8 cellular contexts compared by ENCODE assay signal in the genomic region with DNA sequence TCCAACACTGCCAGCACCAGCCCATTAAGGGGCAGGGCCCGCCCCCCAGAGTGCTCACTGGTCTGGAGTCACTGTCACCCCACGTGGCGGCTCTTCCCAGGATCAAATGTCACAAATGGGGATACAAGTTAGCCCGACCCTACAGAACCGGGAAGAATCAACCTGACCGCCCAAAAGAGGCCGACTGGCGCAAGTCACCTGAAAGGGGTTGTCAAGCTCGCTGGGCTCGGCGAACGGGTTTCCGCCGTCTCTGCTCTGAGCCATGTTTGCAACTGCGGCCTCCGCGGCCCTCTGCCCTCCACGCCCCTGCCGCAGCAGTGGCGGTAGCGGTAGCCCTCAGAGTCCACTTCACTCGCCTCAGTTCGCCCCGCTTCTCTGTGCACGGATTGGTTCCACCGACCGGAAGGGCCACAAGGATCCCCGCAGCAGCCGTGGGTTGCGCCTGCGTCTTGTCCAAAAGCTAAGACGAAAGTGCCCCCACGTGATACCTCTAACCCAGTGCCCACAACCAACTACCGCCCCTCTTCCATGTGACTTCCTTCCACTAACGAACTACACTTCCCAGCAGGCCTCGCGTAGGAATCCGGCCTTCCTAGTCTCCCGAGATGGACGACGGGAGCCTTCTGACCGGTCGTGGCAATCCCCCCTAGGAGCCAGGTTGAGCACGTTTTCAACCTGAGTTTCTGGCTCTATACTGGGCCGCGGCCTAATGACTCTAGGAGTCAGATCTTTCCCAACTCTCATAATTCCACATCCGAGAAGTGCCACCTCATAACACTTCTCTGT. TPM values are rescaled to one million over a fixed set of nuclear protein-coding genes. Genes with fewer than 3 reads are reported as not detected.
DNase-seq lines count a peak whose midpoint lies in the region; TF ChIP-seq lines count a peak whose summit lies in the region.

A gene (minus strand): TSS at position 473 of the 786 bp plus-strand sequence. CDS start 209 bp downstream, at position 264.

- 0 out of 2 replicates have a peak, but pooled peaks cover 3% of the 10 kb centered on the region for H3K4me1 ChIP-seq in H9 (ENCODE audit: insufficient read depth, low read length)
- peaks cover 14 to 27% (median 26%) of the 10 kb centered on the region in 4 donors for H3K4me1 ChIP-seq in stomach

- H3K27me3 ChIP-seq in H9 (ENCODE audit: insufficient read depth, low read length) (no peaks in the 10 kb centered on the region), MG63 (no peaks in the 10 kb centered on the region), neural cell (ENCODE audit: insufficient read depth, low read depth, low read length) (no peaks in the 10 kb centered on the region), stomach (no peaks in the 10 kb centered on the region)

- peak within 1 kb of the TSS; percentile 34 to 95 (median 86) for H3K27ac Mint-ChIP-seq in H9

- H4K20me1 ChIP-seq in H9 (ENCODE audit: control insufficient read depth, insufficient read depth, insufficient read length) (no peaks in the 10 kb centered on the region), neural cell (ENCODE audit: insufficient read depth) (no peaks in the 10 kb centered on the region)

- no peak within 1 kb of the TSS for H3K4ac ChIP-seq in H9 (ENCODE audit: low read depth, low read length)

- TF ChIP-seq POLR2A in stomach (IDR thresholded peaks at IDR 0.05): peak in 1 of 4 donors; percentile 39

- H3K9ac ChIP-seq in H9 (ENCODE audit: extremely low read depth, insufficient read length, low read length) (peak within 1 kb of the TSS; percentile 58), neural cell (ENCODE audit: low read length) (peak within 1 kb of the TSS; percentile 80)

- H3F3A ChIP-seq in neural cell (ENCODE audit: insufficient read depth, low read length, poor library complexity, severe bottlenecking): peaks cover 4% of the 10 kb centered on the region

- H3K4me3 Mint-ChIP-seq in H9: peak within 1 kb of the TSS; percentile 89 to 95

- peak within 1 kb of the TSS; percentile 85 for H3K4me2 ChIP-seq in H9 (ENCODE audit: insufficient read depth, insufficient read length, low read length)
- peak within 1 kb of the TSS; percentile 98 for H3K4me2 ChIP-seq in neural cell (ENCODE audit: low read length)

- H3K27ac ChIP-seq in H9 (ENCODE audit: insufficient read length, low read depth, low read length) (peak within 1 kb of the TSS; percentile 22), neural cell (ENCODE audit: low read length) (peak within 1 kb of the TSS; percentile 71), stomach (peak within 1 kb of the TSS; percentile 82 to 88 (median 87))

- no CpG with 5 or more reads among the region's 47 CpGs for WGBS in H9 (ENCODE audit: extremely low coverage, insufficient read length, low lambda C conversion rate)
- WGBS in stomach, 5 donors: 0 to 1% (median 0%) methylated on average over 38 to 47 of the region's 47 CpGs

- no peak within 1 kb of the TSS; the same call in 1 of the 2 replicates for H2BK15ac ChIP-seq in H9 (ENCODE audit: low read depth, low read length)

- H4K8ac ChIP-seq in H9 (replicated peaks; ENCODE audit: insufficient read length, low read depth, low read length): no peak within 1 kb of the TSS

- H3K23ac ChIP-seq in H9 (ENCODE audit: insufficient read length, low read depth, low read length): no peak within 1 kb of the TSS

- H3T11ph ChIP-seq in H9 (ENCODE audit: low read length): no peak within 1 kb of the TSS

- H3K9me2 ChIP-seq in neural cell (ENCODE audit: insufficient read depth, low read length): no peaks in the 10 kb centered on the region

- TF ChIP-seq EP300 in neural cell (conservative IDR thresholded peaks at IDR 0.05; ENCODE audit: poor library complexity, severe bottlenecking): no peak
- no peak for TF ChIP-seq EP300 in stomach (IDR thresholded peaks at IDR 0.05)

- H3K79me1 ChIP-seq in H9 (ENCODE audit: insufficient read depth, low read depth, low read length, poor library complexity, severe bottlenecking): no peaks in the 10 kb centered on the region

- intact Hi-C loops in stomach (cut with DNase I; ENCODE audit: low total_unique reads): no loop called here

- H3K23me2 ChIP-seq in H9 (ENCODE audit: insufficient read length, low read depth, low read length, poor library complexity, severe bottlenecking): peaks cover 10% of the 10 kb centered on the region

- H2AFZ ChIP-seq in H9 (ENCODE audit: low read length) (no peak within 1 kb of the TSS), neural cell (ENCODE audit: low read depth, low read length) (peak within 1 kb of the TSS; percentile 63)

- H3K36me3 ChIP-seq in MG63 (peaks cover 73% of the 10 kb centered on the region), neural cell (ENCODE audit: insufficient read depth, low read length) (no peaks in the 10 kb centered on the region), stomach (peaks cover 53 to 78% (median 75%) of the 10 kb centered on the region in 4 donors)

- peak; percentile 99 for DNase-seq in ELR (ENCODE audit: low read depth)
- peak; percentile 98 for DNase-seq in H9
- peak; percentile 99 for DNase-seq in MG63
- DNase-seq in SHP77 treated with DMSO at 0.1 percent for 48 hours (lab: John Stamatoyannopoulos, UW): peak; percentile 100
- peak; percentile 95 for DNase-seq in activated effector memory CD4-positive, alpha-beta T cell treated with anti-CD3 and anti-CD28 coated beads, Interleukin-2, amount 50 U/mL, for 16 hours
- DNase-seq in fibroblast of the conjunctiva (ENCODE audit: low read depth): peak; percentile 97
- peak; percentile 95 for DNase-seq in stomach

- H3K79me2 ChIP-seq in H9 (ENCODE audit: insufficient read depth, low read length) (no peaks in the 10 kb centered on the region), neural cell (replicated peaks; ENCODE audit: insufficient read depth, low read length) (peaks cover 16% of the 10 kb centered on the region)

- no peaks in the 10 kb centered on the region; a peak in 1 of 5 replicates for H3K9me3 Mint-ChIP-seq in H9

- H3K27me3 Mint-ChIP-seq in H9 (ENCODE audit: low read depth): peaks cover 2% of the 10 kb centered on the region; the same call in 1 of the 2 replicates

- no peak within 1 kb of the TSS for H2BK5ac ChIP-seq in H9 (ENCODE audit: insufficient read length, low read length)

- no peak within 1 kb of the TSS for H2BK12ac ChIP-seq in H9 (ENCODE audit: insufficient read length, low read depth, low read length)

- no peak within 1 kb of the TSS for H4K5ac ChIP-seq in H9 (ENCODE audit: insufficient read length, low read depth, low read length)

- H3K18ac ChIP-seq in H9 (ENCODE audit: insufficient read length, low read depth, low read length): no peak within 1 kb of the TSS

- H3K4me3 ChIP-seq in MG63: peak within 1 kb of the TSS; percentile 90
- H3K4me3 ChIP-seq in neural cell (ENCODE audit: low read length): peak within 1 kb of the TSS; percentile 91
- H3K4me3 ChIP-seq in stomach: peak within 1 kb of the TSS; percentile 73 to 89 (median 82)

- no peak within 1 kb of the TSS for H2AK5ac ChIP-seq in H9 (ENCODE audit: insufficient read length, low read length)

- H3K9me3 ChIP-seq in H9 (ENCODE audit: control insufficient read depth, low read depth, low read length): no peaks in the 10 kb centered on the region
- no peaks in the 10 kb centered on the region for H3K9me3 ChIP-seq in MG63
- H3K9me3 ChIP-seq in neural cell (ENCODE audit: low read length): no peaks in the 10 kb centered on the region
- H3K9me3 ChIP-seq in stomach: no peaks in the 10 kb centered on the region

- TF ChIP-seq RAD21 in neural cell (conservative IDR thresholded peaks at IDR 0.05): peak; percentile 15

- H3K56ac ChIP-seq in H9 (ENCODE audit: insufficient read length, low read depth, low read length): no peak within 1 kb of the TSS

- H3K14ac ChIP-seq in H9 (ENCODE audit: insufficient read depth, low read length): no peak within 1 kb of the TSS

- no peak within 1 kb of the TSS for H2BK20ac ChIP-seq in H9 (ENCODE audit: low read depth, low read length, poor library complexity, severe bottlenecking)

- TF ChIP-seq CTCF in H9 (conservative IDR thresholded peaks at IDR 0.05) (no peak; the same call in 2 of the 3 replicates), neural cell (IDR thresholded peaks at IDR 0.05; ENCODE audit: poor library complexity, severe bottlenecking) (no peak), stomach (IDR thresholded peaks at IDR 0.05) (peak in 1 of 7 experiments; percentile 26)

- H2BK120ac ChIP-seq in H9 (ENCODE audit: low read depth, low read length, poor library complexity, severe bottlenecking): no peak within 1 kb of the TSS

- H3K36me3 Mint-ChIP-seq in H9 (ENCODE audit: insufficient read depth in 1 of 3, low read depth in 3 of 3): peaks cover 39 to 75% (median 67%) of the 10 kb centered on the region in 3 experiments; a peak in 6 of 7 replicates

- H3K4me1 Mint-ChIP-seq in H9: peaks cover 13 to 14% of the 10 kb centered on the region in 2 experiments

- H4K91ac ChIP-seq in H9 (ENCODE audit: insufficient read length, low read depth, low read length): no peak within 1 kb of the TSS

TF ChIP-seq in neural cell, 6 proteins besides CTCF, POLR2A, EP300 and RAD21 (continues in another document):
- no peak for TF ChIP-seq POLR2AphosphoS5 (IDR thresholded peaks at IDR 0.05)

RNA-seq across cellular contexts. Expression of the gene that starts here (rescaled TPM):
- total RNA-seq in H9 (2021) (52.5 and 54.0 TPM in 2 replicates), stomach (10 to 100 TPM in 4 of 5 donors, 1 to 10 TPM in 1; 7.0 to 32.6 (median 24.1) TPM)
- 116 TPM in 2 replicates for total RNA-seq in MG63 (2014; rRNA removed; shearing (Covaris generic); ENCODE audit: low replicate concordance)
- polyA plus RNA-seq in neural cell (34.6 and 50.0 TPM in 2 replicates), stomach (10 to 100 TPM; 25.8 to 48.4 (median 45.4) TPM)
- 26.3 and 29.4 TPM in 2 replicates for polyA minus RNA-seq in neural cell

Comparison
In these comparisons a context has a peak if more than half of its experiments do, and no peak if none do; other contexts are left out.
1. Peak in every context shown above with its lines: DNase-seq, H3K4me3 ChIP-seq and H3K27ac ChIP-seq.
2. H3K27ac ChIP-seq: peak in every context shown above with its lines; median percentile 87 in stomach; 71 in neural cell; 22 in H9.